ENCODE assay signal across 2 cellular contexts in the genomic region with DNA sequence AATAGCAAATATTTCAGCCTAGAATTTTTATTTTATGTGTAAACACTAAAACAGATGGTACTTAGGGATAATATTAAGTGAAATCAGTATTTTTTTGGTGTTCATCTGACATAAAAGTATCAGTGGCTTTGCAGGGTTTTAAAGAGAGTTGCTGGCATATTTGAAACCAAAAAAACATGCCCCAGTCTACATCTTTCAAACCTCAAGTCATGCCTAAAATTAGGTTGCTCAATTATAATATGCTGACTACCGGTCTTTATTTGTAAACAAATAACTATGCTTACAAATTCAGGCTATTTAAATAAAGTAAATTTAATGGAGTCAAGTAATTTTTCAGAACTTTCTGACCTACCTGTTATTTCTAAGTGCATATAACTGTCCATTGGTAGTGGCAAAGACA. TPM values are rescaled to one million over a fixed set of nuclear protein-coding genes. Genes with fewer than 3 reads are reported as not detected.
"Had no signal": no experiment of that assay in that cellular context is flagged by ENCODE, and none has a peak within 500 bp of the region (broad histone marks: within the 10 kb centered on the region; RNA-seq: fewer than 3 reads in every experiment).

No MANE protein-coding gene starts in this region.

RNA-seq across cellular contexts. Expression of a gene that starts 58.5 kb away (rescaled TPM):
- polyA plus RNA-seq: fibroblast of lung, foreskin keratinocyte had no signal
